27 cellular contexts compared by ENCODE assay signal in genomic region chr10:72095195-72095594, GRCh38. TPM values are rescaled to one million over a fixed set of nuclear protein-coding genes. Genes with fewer than 3 reads are reported as not detected.
DNase-seq lines count a peak whose midpoint lies in the region; ATAC-seq, FAIRE-seq and TF ChIP-seq lines count a peak whose summit lies in the region.
"Had no signal": no experiment of that assay in that cellular context is flagged by ENCODE, and none has a peak within 500 bp of the region (broad histone marks: within the 10 kb centered on the region; RNA-seq: fewer than 3 reads in every experiment).

No MANE protein-coding gene starts in this region.

- POLR2A ChIA-PET in activated CD4-positive, alpha-beta memory T cell treated with anti-CD3 and anti-CD28 coated beads for 36 hours (lab: Charles Lee) = interaction anchor here (1.0 kb wide), 1 partner anchor 166 kb away, joined by 3 read pairs; no protein-coding TSS in a partner anchor
- POLR2A ChIA-PET in activated CD4-positive, alpha-beta memory T cell treated with anti-CD3 and anti-CD28 coated beads, Interleukin-2, amount 10 ng/mL, durations not matched to agents 7 days and 5 days (lab: Charles Lee) = interaction anchor here (1.7 kb wide), 1 partner anchor 10 kb away, joined by 3 read pairs; no protein-coding TSS in a partner anchor
- POLR2A ChIA-PET in GM12878 (lab: Charles Lee) = interaction anchor here (0.6 to 0.7 kb wide), 3 partner anchors 680 to 1355 kb away, joined by 3 to 4 read pairs (median 4); no protein-coding TSS in a partner anchor

- H3K27ac Mint-ChIP-seq in activated CD4-positive, alpha-beta memory T cell treated with anti-CD3 and anti-CD28 coated beads for 36 hours = peak overlapping the region; percentile 64
- no peak overlapping the region for H3K27ac Mint-ChIP-seq in activated CD4-positive, alpha-beta memory T cell treated with anti-CD3 and anti-CD28 coated beads, Interleukin-2, amount 10 ng/mL, durations not matched to agents 7 days and 5 days

- in situ Hi-C loops in GM12878 (cut with MboI) = no loop called here

- H3K4me3 Mint-ChIP-seq in activated CD4-positive, alpha-beta memory T cell treated with anti-CD3 and anti-CD28 coated beads for 36 hours = peak overlapping the region; percentile 5
- no peak overlapping the region for H3K4me3 Mint-ChIP-seq in activated CD4-positive, alpha-beta memory T cell treated with anti-CD3 and anti-CD28 coated beads, Interleukin-2, amount 10 ng/mL, durations not matched to agents 7 days and 5 days
- H3K4me3 Mint-ChIP-seq: H9 had no signal

- no peak overlapping the region for H2AFZ ChIP-seq in GM12878 (ENCODE audit: control insufficient read depth, low read depth, low read length)
- H2AFZ ChIP-seq: PC-9 had no signal

- TF ChIP-seq EP300 in GM12878 (IDR thresholded peaks at IDR 0.05; ENCODE audit: borderline replicate concordance in 1 of 2, control insufficient read depth in 1 of 2, low read depth in 2 of 2, low read length in 2 of 2) (no peak), esophagus muscularis mucosa (IDR thresholded peaks at IDR 0.05) (no peak)

- no peak overlapping the region for H3K27ac ChIP-seq in GM12878 (ENCODE audit: control insufficient read depth, insufficient read depth)
- H3K27ac ChIP-seq in esophagus muscularis mucosa (replicated peaks in 1 of 4) = no peak overlapping the region
- H3K27ac ChIP-seq: gastrocnemius medialis, KMS-11, prostate gland, sigmoid colon, upper lobe of right lung had no signal

- H3K27me3 ChIP-seq in GM12878 (replicated peaks in 1 of 2; ENCODE audit: control insufficient read depth in 2 of 2, insufficient read depth in 2 of 2, low read length in 1 of 2) (no peaks in the 10 kb centered on the region), esophagus muscularis mucosa (no peaks in the 10 kb centered on the region)
- H3K27me3 ChIP-seq: MG63, upper lobe of right lung had no signal

- H3K27me3 Mint-ChIP-seq in activated CD4-positive, alpha-beta memory T cell treated with anti-CD3 and anti-CD28 coated beads for 36 hours = no peaks in the 10 kb centered on the region
- H3K27me3 Mint-ChIP-seq in activated CD4-positive, alpha-beta memory T cell treated with anti-CD3 and anti-CD28 coated beads, Interleukin-2, amount 10 ng/mL, durations not matched to agents 7 days and 5 days = no peaks in the 10 kb centered on the region

- TF ChIP-seq CTCF in GM12878 (IDR thresholded peaks at IDR 0.05 in 2 of 3, conservative IDR thresholded peaks at IDR 0.05 in 1 of 3; ENCODE audit: control insufficient read depth in 2 of 3, extremely low read depth in 1 of 3, insufficient read depth in 1 of 3, low read depth in 3 of 3, low read length in 3 of 3) (no peak), esophagus muscularis mucosa (IDR thresholded peaks at IDR 0.05) (no peak)

- TF ChIP-seq POLR2A in GM12878 (IDR thresholded peaks at IDR 0.05; ENCODE audit: low read depth, low read length) = no peak
- TF ChIP-seq POLR2A in esophagus muscularis mucosa (IDR thresholded peaks at IDR 0.05; ENCODE audit: low read depth) = no peak

- 98% methylated on average over 4 of the region's 4 CpGs for WGBS in GM12878 (ENCODE audit: insufficient coverage, insufficient replicate concordance, low lambda C conversion rate, missing lambda C conversion rate)
- WGBS in esophagus muscularis mucosa = 97% methylated on average over 4 of the region's 4 CpGs

- H4K20me1 ChIP-seq in GM12878 (ENCODE audit: control insufficient read depth, insufficient read depth) = no peaks in the 10 kb centered on the region

- peak; percentile 55 for DNase-seq in activated CD4-positive, alpha-beta memory T cell treated with anti-CD3 and anti-CD28 coated beads for 36 hours
- DNase-seq in activated CD4-positive, alpha-beta memory T cell treated with anti-CD3 and anti-CD28 coated beads, Interleukin-2, amount 10 ng/mL, durations not matched to agents 7 days and 5 days = no peak
- peak; percentile 39 for DNase-seq in stimulated activated CD4-positive, alpha-beta T cell treated with anti-CD3 and anti-CD28 coated beads, Interleukin-1b, Interleukin-23, amount 100 ng/mL, for 48 hours
- no peak for DNase-seq in stimulated activated CD4-positive, alpha-beta T cell treated with anti-CD3 and anti-CD28 coated beads, Interleukin-4, amount 100 ng/mL, for 4 hours
- DNase-seq in GM12878 (ENCODE audit: low read depth, low spot score) (no peak), HT-29 (ENCODE audit: low spot score) (no peak), esophagus muscularis mucosa (ENCODE audit: extremely low spot score) (no peak), epidermal melanocyte (ENCODE audit: insufficient read length, low spot score) (no peak)
- DNase-seq: activated effector memory CD4-positive, alpha-beta T cell treated with anti-CD3 and anti-CD28 coated beads, Interleukin-2, amount 50 U/mL, for 16 hours; gastrocnemius medialis; H9; MG63; NCI-H1436; NCI-H2081; NCI-H2227 treated with DMSO at 0.1 percent for 48 hours; NCI-H526 treated with DMSO at 0.1 percent for 48 hours; NK-92 treated with Interleukin-12 subunit alpha and Interleukin-12 subunit beta, amount 100 ng/mL, for 24 hours; sigmoid colon; SK-N-SH; stimulated activated CD4-positive, alpha-beta T cell treated with anti-CD3 and anti-CD28 coated beads, Interleukin-4, amount 100 ng/mL, for 24 hours; upper lobe of right lung had no signal

- no peaks in the 10 kb centered on the region for H3K79me2 ChIP-seq in GM12878 (ENCODE audit: control insufficient read depth, insufficient read depth, low read length)

- peaks cover 20% of the 10 kb centered on the region for H3K36me3 Mint-ChIP-seq in activated CD4-positive, alpha-beta memory T cell treated with anti-CD3 and anti-CD28 coated beads for 36 hours
- peaks cover 33% of the 10 kb centered on the region for H3K36me3 Mint-ChIP-seq in activated CD4-positive, alpha-beta memory T cell treated with anti-CD3 and anti-CD28 coated beads, Interleukin-2, amount 10 ng/mL, durations not matched to agents 7 days and 5 days (ENCODE audit: low read depth)

- H3K4me1 Mint-ChIP-seq in activated CD4-positive, alpha-beta memory T cell treated with anti-CD3 and anti-CD28 coated beads for 36 hours (ENCODE audit: low read depth) = peaks cover 54% of the 10 kb centered on the region
- peaks cover 44% of the 10 kb centered on the region for H3K4me1 Mint-ChIP-seq in activated CD4-positive, alpha-beta memory T cell treated with anti-CD3 and anti-CD28 coated beads, Interleukin-2, amount 10 ng/mL, durations not matched to agents 7 days and 5 days

- H3K9me3 ChIP-seq in GM12878 (replicated peaks; ENCODE audit: control insufficient read depth, insufficient read depth, low read length) (no peaks in the 10 kb centered on the region), esophagus muscularis mucosa (no peaks in the 10 kb centered on the region)
- H3K9me3 ChIP-seq: gastrocnemius medialis, MG63, prostate gland, sigmoid colon, SK-N-SH, upper lobe of right lung had no signal

- CTCF ChIA-PET in activated CD4-positive, alpha-beta memory T cell treated with anti-CD3 and anti-CD28 coated beads for 36 hours (lab: Charles Lee) = no interaction called here
- CTCF ChIA-PET in activated CD4-positive, alpha-beta memory T cell treated with anti-CD3 and anti-CD28 coated beads, Interleukin-2, amount 10 ng/mL, durations not matched to agents 7 days and 5 days (lab: Charles Lee) = no interaction called here
- CTCF ChIA-PET in GM12878 (lab: Yijun Ruan, JAX) = interaction anchor here (0.6 to 1.1 kb wide), 2 partner anchors 33 to 181 kb away, joined by 3 read pairs; no protein-coding TSS in a partner anchor

- intact Hi-C loops in activated CD4-positive, alpha-beta memory T cell treated with anti-CD3 and anti-CD28 coated beads for 36 hours (cut with micrococcal nuclease) = no loop called here
- intact Hi-C loops in GM12878 (cut with micrococcal nuclease; ENCODE audit: unreplicated experiment) = no loop called here
- intact Hi-C loops in esophagus muscularis mucosa (cut with DNase I) = no loop called here

- BruUV-seq in GM12878 (replicated peaks; lab: Mats Ljungman, UMichigan) = no TSS peak

- H3K4me1 ChIP-seq in GM12878 (ENCODE audit: control insufficient read depth, insufficient read depth, low read length) = no peaks in the 10 kb centered on the region
- no peaks in the 10 kb centered on the region for H3K4me1 ChIP-seq in esophagus muscularis mucosa
- H3K4me1 ChIP-seq: gastrocnemius medialis, prostate gland, sigmoid colon, upper lobe of right lung had no signal

- H3K4me2 ChIP-seq in GM12878 (ENCODE audit: control insufficient read depth, insufficient read depth) = no peak overlapping the region
- H3K4me2 ChIP-seq: KMS-11 had no signal

- no peak overlapping the region for H3K4me3 ChIP-seq in GM12878
- no peak overlapping the region for H3K4me3 ChIP-seq in esophagus muscularis mucosa
- H3K4me3 ChIP-seq: gastrocnemius medialis, MG63, PC-9, prostate gland, sigmoid colon, upper lobe of right lung had no signal

- H3K9me3 Mint-ChIP-seq in activated CD4-positive, alpha-beta memory T cell treated with anti-CD3 and anti-CD28 coated beads for 36 hours = no peaks in the 10 kb centered on the region
- no peaks in the 10 kb centered on the region for H3K9me3 Mint-ChIP-seq in activated CD4-positive, alpha-beta memory T cell treated with anti-CD3 and anti-CD28 coated beads, Interleukin-2, amount 10 ng/mL, durations not matched to agents 7 days and 5 days
- H3K9me3 Mint-ChIP-seq: H9 had no signal

- H3K36me3 ChIP-seq in GM12878 (ENCODE audit: control insufficient read depth in 2 of 2, insufficient read depth in 2 of 2, low read length in 1 of 2) = peaks cover 0 to 13% of the 10 kb centered on the region in 2 experiments; a peak in 3 of 4 replicates
- H3K36me3 ChIP-seq in esophagus muscularis mucosa = peaks cover 12 to 48% (median 18%) of the 10 kb centered on the region in 4 donors
- H3K36me3 ChIP-seq: MG63, prostate gland had no signal

- RAD21 ChIA-PET in GM12878 (lab: Charles Lee; ENCODE audit: unreplicated experiment) = no interaction called here

- peak; percentile 65 for FAIRE-seq in GM12878 (lab: Jason Lieb, UNC)
- FAIRE-seq: A204.1, G401.6 had no signal

- no peak overlapping the region for H3K9ac ChIP-seq in GM12878 (ENCODE audit: control insufficient read depth, insufficient read depth, low read length)
- H3K9ac ChIP-seq: KMS-11, SK-N-SH had no signal

- ATAC-seq in GM12878 = no peak
- ATAC-seq: gastrocnemius medialis, upper lobe of right lung had no signal

- SMC1A ChIA-PET in GM12878 (lab: Charles Lee; ENCODE audit: uncharacterized antibody, unreplicated experiment) = interaction anchor here (0.6 kb wide), 1 partner anchor 18 kb away, joined by 3 read pairs; no protein-coding TSS in a partner anchor

- no peak for TF ChIP-seq RAD21 in GM12878 (IDR thresholded peaks at IDR 0.05; ENCODE audit: insufficient read depth, low read depth, low read length)

RNA-seq across cellular contexts. Expression of gene SPOCK2, which starts 6.8 kb away (rescaled TPM):
- total RNA-seq in activated CD4-positive, alpha-beta memory T cell treated with anti-CD3 and anti-CD28 coated beads for 36 hours = 100 to 1,000 TPM; 216 to 218 TPM
- total RNA-seq in activated CD4-positive, alpha-beta memory T cell treated with anti-CD3 and anti-CD28 coated beads, Interleukin-2, amount 10 ng/mL, durations not matched to agents 7 days and 5 days = 100 to 1,000 TPM; 418 to 420 TPM
- total RNA-seq in GM12878 (2013; cell fraction: nucleolus; rRNA removed) = 1.5 and 2.0 TPM in 2 replicates
- total RNA-seq in GM12878 (2014; rRNA removed) (0.40 and 0.65 TPM in 2 replicates), GM12878 (2014; rRNA removed; fragmentation: Illumina TruSeq; extraction: Trizol) (0.28 and 0.31 TPM in 2 replicates), GM12878 (2021) (1.3 and 1.5 TPM in 2 replicates), esophagus muscularis mucosa (10 to 100 TPM in 1 of 4 donors, 1 to 10 TPM in 3; 4.6 to 12.1 (median 7.8) TPM)
- 0.35 TPM for polyA plus RNA-seq in GM12878 (2011; ENCODE audit: low read depth)
- polyA plus RNA-seq in GM12878 (2011; rRNA removed) (0.53 and 0.83 TPM in 2 replicates), GM12878 (2014; fragmentation: Illumina TruSeq; extraction: Trizol) (0.06 and 0.47 TPM in 2 replicates), GM12878 (2014; fragmentation: Nextera tagmentation; extraction: Ambion mirVana) (under 1 TPM; 0.02 TPM), GM12878 (2014; rRNA removed) (0.76 and 0.96 TPM in 2 replicates), GM12878 (2016; fragmentation: Nextera tagmentation; extraction: Ambion mirVana) (under 1 TPM; 0.69 to 0.74 TPM)
- 1.4 and 1.7 TPM in 2 replicates for polyA plus RNA-seq in GM12878 (2011; cell fraction: cytosol; rRNA removed)
- 1.5 and 1.8 TPM in 2 replicates for polyA plus RNA-seq in GM12878 (2011; cell fraction: nucleus; rRNA removed)
- 0.41 TPM in 2 replicates for polyA plus RNA-seq in GM12878 (2012)
- 1.3 and 2.2 TPM in 2 replicates for polyA minus RNA-seq in GM12878 (2011; rRNA and poly(A)+ RNA removed)
- polyA minus RNA-seq in GM12878 (2011; cell fraction: cytosol; rRNA and poly(A)+ RNA removed) = 0.52 and 1.3 TPM in 2 replicates
- polyA minus RNA-seq in GM12878 (2011; cell fraction: nucleus; rRNA and poly(A)+ RNA removed) = 1.2 and 2.4 TPM in 2 replicates
- 0.08 and 0.34 TPM in 2 replicates for total RNA-seq in HT-29 (2014; rRNA removed; shearing (Covaris generic))
- total RNA-seq: HT1080 had no signal

Comparison
In these comparisons a context has a peak if more than half of its experiments do, and no peak if none do; other contexts are left out.
1. DNase-seq: peak in activated CD4-positive, alpha-beta memory T cell treated with anti-CD3 and anti-CD28 coated beads for 36 hours (single experiment) and stimulated activated CD4-positive, alpha-beta T cell treated with anti-CD3 and anti-CD28 coated beads, Interleukin-1b, Interleukin-23, amount 100 ng/mL, for 48 hours (single experiment); none in activated CD4-positive, alpha-beta memory T cell treated with anti-CD3 and anti-CD28 coated beads, Interleukin-2, amount 10 ng/mL, durations not matched to agents 7 days and 5 days (single experiment), stimulated activated CD4-positive, alpha-beta T cell treated with anti-CD3 and anti-CD28 coated beads, Interleukin-4, amount 100 ng/mL, for 4 hours (0 of 2), GM12878 (single experiment), HT-29 (single experiment), esophagus muscularis mucosa (single experiment) and epidermal melanocyte (single experiment).
2. RNA of gene SPOCK2, which starts 6.8 kb away (total RNA-seq): 418 to 420 TPM in activated CD4-positive, alpha-beta memory T cell treated with anti-CD3 and anti-CD28 coated beads, Interleukin-2, amount 10 ng/mL, durations not matched to agents 7 days and 5 days and 216 to 218 TPM in activated CD4-positive, alpha-beta memory T cell treated with anti-CD3 and anti-CD28 coated beads for 36 hours; 4.6 to 12.1 TPM in esophagus muscularis mucosa, 0.28 to 2.0 TPM in GM12878 and 0.08 to 0.34 TPM in HT-29; every median in the first group is over 10 times any median in the second.